7 cellular contexts compared by ENCODE assay signal in genomic region chr12:104569348-104570173, GRCh38.
DNase-seq lines count a peak whose midpoint lies in the region; ATAC-seq and TF ChIP-seq lines count a peak whose summit lies in the region.

No MANE protein-coding gene starts in this region.

- peaks cover 0 to 5% of the 10 kb centered on the region in 2 experiments; a peak in 2 of 4 replicates for H3K4me1 Mint-ChIP-seq in H9

- peaks cover 18% of the 10 kb centered on the region for H3K4me1 ChIP-seq in effector memory CD4-positive, alpha-beta T cell (ENCODE audit: control insufficient read depth, insufficient read depth, low read length, poor library complexity, severe bottlenecking)
- H3K4me1 ChIP-seq in H9 (ENCODE audit: insufficient read depth, low read length): no peaks in the 10 kb centered on the region

- peak; percentile 73 for ATAC-seq in HG02981 (IDR thresholded peaks at IDR 0.05; ENCODE audit: unreplicated experiment)

- WGBS in H9 (ENCODE audit: extremely low coverage, insufficient read length, low lambda C conversion rate): no CpG with 5 or more reads among the region's 8 CpGs

- no peaks in the 10 kb centered on the region for H3K36me3 ChIP-seq in effector memory CD4-positive, alpha-beta T cell (ENCODE audit: control insufficient read depth, insufficient read depth, low read length)

- no peak overlapping the region for H4K91ac ChIP-seq in H9 (ENCODE audit: insufficient read length, low read depth, low read length)

- no peak overlapping the region for H3K23ac ChIP-seq in H9 (ENCODE audit: insufficient read length, low read depth, low read length)

- H3K79me1 ChIP-seq in H9 (ENCODE audit: insufficient read depth, low read depth, low read length, poor library complexity, severe bottlenecking): no peaks in the 10 kb centered on the region

- H3K23me2 ChIP-seq in H9 (ENCODE audit: insufficient read length, low read depth, low read length, poor library complexity, severe bottlenecking): no peaks in the 10 kb centered on the region

- H3K27ac ChIP-seq in effector memory CD4-positive, alpha-beta T cell (ENCODE audit: insufficient read depth, low read length, poor library complexity, severe bottlenecking): peak overlapping the region; percentile 33
- H3K27ac ChIP-seq in H9 (ENCODE audit: insufficient read length, low read depth, low read length): no peak overlapping the region

- H3K18ac ChIP-seq in H9 (ENCODE audit: insufficient read length, low read depth, low read length): no peak overlapping the region

- no peak overlapping the region for H2BK120ac ChIP-seq in H9 (ENCODE audit: low read depth, low read length, poor library complexity, severe bottlenecking)

- H2BK15ac ChIP-seq in H9 (ENCODE audit: low read depth, low read length): no peak overlapping the region

- H3K4me3 ChIP-seq in effector memory CD4-positive, alpha-beta T cell (ENCODE audit: insufficient read depth, low read depth, low read length, poor library complexity, severe bottlenecking): peak overlapping the region; percentile 20

- no peak overlapping the region for H3K4me2 ChIP-seq in H9 (ENCODE audit: insufficient read depth, insufficient read length, low read length)

- H3K79me2 ChIP-seq in H9 (ENCODE audit: insufficient read depth, low read length): no peaks in the 10 kb centered on the region

- peaks cover 3 to 7% (median 4%) of the 10 kb centered on the region in 3 experiments; a peak in 6 of 7 replicates for H3K36me3 Mint-ChIP-seq in H9 (ENCODE audit: insufficient read depth in 1 of 3, low read depth in 3 of 3)

- peak; percentile 33 for TF ChIP-seq POLR2A in GM19099 (IDR thresholded peaks at IDR 0.05; ENCODE audit: extremely low read depth, insufficient read length, low read depth)

- H4K8ac ChIP-seq in H9 (replicated peaks; ENCODE audit: insufficient read length, low read depth, low read length): no peak overlapping the region

- H2AFZ ChIP-seq in H9 (ENCODE audit: low read length): no peak overlapping the region

- DNase-seq in SKM-1 treated with dmso at 0.1 percent for 144 hours (lab: John Stamatoyannopoulos, UW; ENCODE audit: unreplicated experiment): peak; percentile 68
- DNase-seq in effector memory CD4-positive, alpha-beta T cell: peak; percentile 18 to 45 (median 35)
- DNase-seq in COLO668 (lab: John Stamatoyannopoulos, UW; ENCODE audit: unreplicated experiment): no peak
- no peak for DNase-seq in H9
- no peak for DNase-seq in posterior vena cava (ENCODE audit: low spot score)

- peak overlapping the region in 1 of 3 experiments; percentile 28; a peak in 1 of 7 replicates for H3K27ac Mint-ChIP-seq in H9

- H3K14ac ChIP-seq in H9 (ENCODE audit: insufficient read depth, low read length): no peak overlapping the region

- no peak overlapping the region for H3K4me3 Mint-ChIP-seq in H9

- no peak overlapping the region for H2BK12ac ChIP-seq in H9 (ENCODE audit: insufficient read length, low read depth, low read length)

- TF ChIP-seq CTCF in H9 (conservative IDR thresholded peaks at IDR 0.05): no peak

- no peak overlapping the region for H3K56ac ChIP-seq in H9 (ENCODE audit: insufficient read length, low read depth, low read length)

- H2BK20ac ChIP-seq in H9 (ENCODE audit: low read depth, low read length, poor library complexity, severe bottlenecking): no peak overlapping the region

- no peak overlapping the region for H3K9ac ChIP-seq in H9 (ENCODE audit: extremely low read depth, insufficient read length, low read length)

- H2AK5ac ChIP-seq in H9 (ENCODE audit: insufficient read length, low read length): no peak overlapping the region

- no peak overlapping the region for H3T11ph ChIP-seq in H9 (ENCODE audit: low read length)

- intact Hi-C loops in posterior vena cava (cut with DNase I): no loop called here

- H3K9me3 Mint-ChIP-seq in H9: peaks cover 2% of the 10 kb centered on the region in 2 experiments; a peak in 3 of 5 replicates

- no peak overlapping the region for H2BK5ac ChIP-seq in H9 (ENCODE audit: insufficient read length, low read length)

- H3K27me3 ChIP-seq in effector memory CD4-positive, alpha-beta T cell (replicated peaks; ENCODE audit: control insufficient read depth, insufficient read depth, low read length, poor library complexity, severe bottlenecking): no peaks in the 10 kb centered on the region
- no peaks in the 10 kb centered on the region for H3K27me3 ChIP-seq in H9 (ENCODE audit: insufficient read depth, low read length)

- H4K5ac ChIP-seq in H9 (ENCODE audit: insufficient read length, low read depth, low read length): no peak overlapping the region

- H3K9me3 ChIP-seq in effector memory CD4-positive, alpha-beta T cell (ENCODE audit: control insufficient read depth, low read length): no peaks in the 10 kb centered on the region
- H3K9me3 ChIP-seq in H9 (ENCODE audit: control insufficient read depth, low read depth, low read length): no peaks in the 10 kb centered on the region

- no peaks in the 10 kb centered on the region for H4K20me1 ChIP-seq in H9 (ENCODE audit: control insufficient read depth, insufficient read depth, insufficient read length)

- H3K4ac ChIP-seq in H9 (ENCODE audit: low read depth, low read length): no peak overlapping the region

- 0 out of 2 replicates have a peak, but pooled peaks cover 2% of the 10 kb centered on the region for H3K27me3 Mint-ChIP-seq in H9 (ENCODE audit: low read depth)

Comparison
In these comparisons a context has a peak if more than half of its experiments do, and no peak if none do; other contexts are left out.
1. DNase-seq: peak in SKM-1 treated with dmso at 0.1 percent for 144 hours (single experiment) and effector memory CD4-positive, alpha-beta T cell (3 of 3); none in COLO668 (single experiment), H9 (single experiment) and posterior vena cava (single experiment).